Comparison of ENCODE assay signal across 1 cellular context in genomic region chr3:117874904-117875874, GRCh38.
TF ChIP-seq lines count a peak whose summit lies in the region.

No MANE protein-coding gene starts in this region.

TF ChIP-seq in GM23338, 12 proteins besides CTCF, POLR2A, EP300 and RAD21 (continued from another document):
- TF ChIP-seq ETS1 (IDR thresholded peaks at IDR 0.05) = no peak
- TF ChIP-seq EZH2 (IDR thresholded peaks at IDR 0.05; ENCODE audit: low read depth, unreplicated experiment) = no peak
- TF ChIP-seq ZNF114 (CRISPR knock-in tag; IDR thresholded peaks at IDR 0.05) = no peak
- TF ChIP-seq POLR2AphosphoS5 (IDR thresholded peaks at IDR 0.05; ENCODE audit: low read depth) = no peak
- no peak for TF ChIP-seq CREB1 (CRISPR knock-in tag; IDR thresholded peaks at IDR 0.05; ENCODE audit: low read depth)
- TF ChIP-seq REST (IDR thresholded peaks at IDR 0.05; ENCODE audit: unreplicated experiment) = no peak
- no peak for TF ChIP-seq ZNF331 (CRISPR knock-in tag; IDR thresholded peaks at IDR 0.05; ENCODE audit: low read depth)
- TF ChIP-seq STAT1 (IDR thresholded peaks at IDR 0.05; ENCODE audit: unreplicated experiment) = no peak
- TF ChIP-seq JUNB (IDR thresholded peaks at IDR 0.05; ENCODE audit: unreplicated experiment) = no peak
TF ChIP-seq in GM23338: peak in this region for 0.
